ENCODE assay signal across 7 cellular contexts in the genomic region with DNA sequence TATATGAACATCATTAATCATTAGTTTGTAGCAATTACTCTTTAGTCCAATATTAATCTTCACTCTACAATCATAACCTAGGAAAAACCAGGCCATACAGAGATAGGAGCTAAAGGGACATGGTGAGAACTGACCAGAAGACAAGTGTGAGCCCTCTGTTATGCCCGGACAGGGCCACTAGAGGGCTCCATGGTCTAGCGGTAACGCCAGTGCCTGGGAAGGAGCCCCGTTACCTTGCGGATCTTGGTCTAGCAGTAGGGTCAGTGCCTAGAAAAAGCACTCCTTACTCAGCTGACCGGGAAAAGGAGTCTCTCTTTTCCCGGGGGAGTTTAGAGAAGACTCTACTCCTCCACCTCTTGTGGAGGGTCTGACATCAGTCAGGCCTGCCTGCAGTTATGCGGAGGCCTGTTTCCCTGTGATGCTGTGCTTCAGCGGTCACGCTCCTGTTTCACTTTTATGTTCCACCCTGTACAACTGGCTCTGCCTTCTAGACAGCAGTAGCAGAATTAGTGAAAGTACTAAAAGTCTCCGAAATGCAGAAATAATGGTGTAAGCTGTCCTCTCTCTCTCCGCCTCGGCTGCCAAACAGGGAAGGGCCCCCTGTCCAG. TPM values are rescaled to one million over a fixed set of nuclear protein-coding genes. Genes with fewer than 3 reads are reported as not detected.
DNase-seq lines count a peak whose midpoint lies in the region; ATAC-seq and TF ChIP-seq lines count a peak whose summit lies in the region.

No MANE protein-coding gene starts in this region.

- H3K9me3 Mint-ChIP-seq in brain: peaks cover 0 to 2% (median 0%) of the 10 kb centered on the region in 5 experiments

- ATAC-seq in HG02870 (IDR thresholded peaks at IDR 0.05; ENCODE audit: unreplicated experiment): no peak

- peak overlapping the region in 4 of 5 experiments; percentile 22 to 64 (median 52) for H3K4me3 Mint-ChIP-seq in brain

- no peaks in the 10 kb centered on the region for H3K36me3 Mint-ChIP-seq in brain

- DNase-seq in GM10266 (ENCODE audit: extremely low spot score) (peak; percentile 47), NCI-H1417 treated with DMSO at 0.1 percent for 48 hours (lab: John Stamatoyannopoulos, UW) (peak; percentile 3), UCSD-AML1 (lab: John Stamatoyannopoulos, UW; ENCODE audit: unreplicated experiment) (peak; percentile 60), inferior parietal cortex (ENCODE audit: extremely low spot score) (peak; percentile 67)
- peak; percentile 24 to 63 for DNase-seq in stimulated activated CD4-positive, alpha-beta T cell treated with anti-CD3 and anti-CD28 coated beads, Interleukin-12 subunit alpha, Interleukin-12 subunit beta, amount 100 ng/mL, for 24 hours (ENCODE audit: low read depth in 2 of 2)

- peaks cover 24% of the 10 kb centered on the region for H3K27me3 Mint-ChIP-seq in brain

- H3K4me1 Mint-ChIP-seq in brain: peaks cover 6% of the 10 kb centered on the region

- TF ChIP-seq CTCF in GM10266 (IDR thresholded peaks at IDR 0.05; ENCODE audit: control insufficient read depth, insufficient read depth, low read depth, missing control alignments) (peak; percentile 93), brain (conservative IDR thresholded peaks at IDR 0.05) (peak; percentile 89 to 92)

- no peak overlapping the region for H3K27ac Mint-ChIP-seq in brain

RNA-seq across cellular contexts. Expression of a gene that starts 13.8 kb away (rescaled TPM):
- not detected for polyA plus RNA-seq in brain (ENCODE audit: insufficient read depth, low read depth, low replicate concordance)

RNA-seq across cellular contexts. Expression of a gene that starts 26.8 kb away (rescaled TPM):
- polyA plus RNA-seq in brain (ENCODE audit: insufficient read depth, low read depth, low replicate concordance): not detected

RNA-seq across cellular contexts. Expression of a gene that starts 45.1 kb away (rescaled TPM):
- not detected for polyA plus RNA-seq in brain (ENCODE audit: insufficient read depth, low read depth, low replicate concordance)

Comparison
In these comparisons a context has a peak if more than half of its experiments do, and no peak if none do; other contexts are left out.
1. DNase-seq: peak in every context shown above with its lines; median percentile 67 in inferior parietal cortex; 60 in UCSD-AML1; 47 in GM10266; 44 in stimulated activated CD4-positive, alpha-beta T cell treated with anti-CD3 and anti-CD28 coated beads, Interleukin-12 subunit alpha, Interleukin-12 subunit beta, amount 100 ng/mL, for 24 hours; 3 in NCI-H1417 treated with DMSO at 0.1 percent for 48 hours.